27 cellular contexts compared by ENCODE assay signal in the genomic region with DNA sequence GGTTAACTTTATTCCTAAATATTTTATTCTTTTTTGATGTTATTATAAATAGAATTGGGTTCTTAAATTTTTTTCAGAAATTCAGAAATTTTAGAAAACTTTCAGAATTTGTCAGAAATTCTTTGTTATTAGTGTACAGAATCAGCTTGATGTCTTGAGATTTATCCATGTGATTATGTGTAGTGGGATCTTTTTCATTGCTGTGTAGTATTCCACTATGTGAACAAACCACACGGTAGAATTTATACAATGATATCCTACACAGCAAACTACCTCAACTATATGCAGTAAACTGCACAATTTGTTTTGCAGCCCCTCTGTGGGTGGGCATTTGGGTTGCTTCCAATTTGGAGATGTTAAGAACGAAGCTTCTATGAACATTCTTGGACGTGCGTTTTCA. TPM values are rescaled to one million over a fixed set of nuclear protein-coding genes. Genes with fewer than 3 reads are reported as not detected.
"Had no signal": no experiment of that assay in that cellular context is flagged by ENCODE, and none has a peak within 500 bp of the region (broad histone marks: within the 10 kb centered on the region; RNA-seq: fewer than 3 reads in every experiment).

No MANE protein-coding gene starts in this region.

- H3K4me3 Mint-ChIP-seq: mesothelial cell of epicardium; naive B cell; naive thymus-derived CD8-positive, alpha-beta T cell had no signal

- DNase-seq: dermis blood vessel endothelial cell; effector CD8-positive, alpha-beta T cell; foreskin keratinocyte; gastrocnemius medialis; glutamatergic neuron; heart right ventricle; hippocampal formation; kidney glomerular epithelial cell; left lung; left ventricle myocardium superior; mesenchymal stem cell; mucosa of descending colon; naive B cell had no signal

- H3K27ac ChIP-seq: coronary artery, esophagus muscularis mucosa, foreskin keratinocyte, gastrocnemius medialis, heart right ventricle, left lung, lower lobe of right lung had no signal

- H3K4me3 ChIP-seq: coronary artery, dorsolateral prefrontal cortex, esophagus muscularis mucosa, gastrocnemius medialis, heart right ventricle, left lung, lower lobe of right lung, mucosa of descending colon had no signal

- H3K9me3 ChIP-seq: gastrocnemius medialis, mucosa of descending colon had no signal

- H3K27me3 ChIP-seq: dorsolateral prefrontal cortex had no signal

- FAIRE-seq: colon, keratinocyte had no signal

- H3K4me1 ChIP-seq: foreskin keratinocyte, gastrocnemius medialis, left lung, lower lobe of right lung had no signal

- H3K4me1 Mint-ChIP-seq: naive B cell; naive thymus-derived CD8-positive, alpha-beta T cell had no signal

- H3K27ac Mint-ChIP-seq: mesothelial cell of epicardium; naive B cell; naive thymus-derived CD8-positive, alpha-beta T cell had no signal

- H3K36me3 Mint-ChIP-seq: mesothelial cell of epicardium had no signal

- H3K36me3 ChIP-seq: esophagus muscularis mucosa, gastrocnemius medialis, heart right ventricle, left lung, lower lobe of right lung had no signal

- ATAC-seq: foreskin keratinocyte; gastrocnemius medialis; heart right ventricle; left lung; left ventricle myocardium superior; lower lobe of right lung; mucosa of descending colon; naive thymus-derived CD8-positive, alpha-beta T cell had no signal

RNA-seq across cellular contexts. Expression of gene PACSIN1, which starts 43.9 kb away (rescaled TPM):
- total RNA-seq: dermis blood vessel endothelial cell, gastrocnemius medialis, glomerular endothelial cell, lower lobe of right lung, lung microvascular endothelial cell, mesenteric fat pad had no signal
- polyA plus RNA-seq: fibroblast of lung, keratinocyte had no signal

RNA-seq across cellular contexts. Expression of gene SPDEF, which starts 46.3 kb away (rescaled TPM):
- total RNA-seq: epithelial cell of proximal tubule; esophagus muscularis mucosa; foreskin keratinocyte; glomerular endothelial cell; left ventricle myocardium superior; lung microvascular endothelial cell; myocyte; naive thymus-derived CD8-positive, alpha-beta T cell had no signal
- polyA plus RNA-seq: naive thymus-derived CD8-positive, alpha-beta T cell had no signal
